Comparison of ENCODE assay signal across 8 cellular contexts in the genomic region with DNA sequence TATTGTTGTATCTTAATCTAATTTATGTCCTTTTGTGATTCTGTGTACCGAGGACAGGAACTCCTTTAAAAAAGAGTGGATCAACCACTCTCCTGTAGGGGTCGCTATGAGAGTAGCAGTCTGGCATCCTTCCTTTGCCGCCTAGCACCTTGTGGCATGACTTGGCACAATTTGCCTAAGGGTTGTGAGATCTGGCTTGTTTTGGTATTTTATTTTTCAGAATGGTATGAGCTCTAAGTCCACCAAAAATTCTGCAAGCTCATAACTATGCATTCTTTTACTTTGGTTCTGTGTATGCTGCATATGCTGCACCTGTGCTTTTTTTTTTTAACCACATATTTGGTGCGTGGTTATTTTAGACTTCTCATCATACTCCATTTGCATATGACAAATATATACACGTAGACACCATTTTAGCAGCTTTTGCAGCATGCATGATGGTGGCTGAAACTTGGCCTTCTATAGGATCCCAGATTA.
DNase-seq lines count a peak whose midpoint lies in the region; ATAC-seq, FAIRE-seq and TF ChIP-seq lines count a peak whose summit lies in the region.

No MANE protein-coding gene starts in this region.

- H3K9me3 ChIP-seq in H1 (ENCODE audit: insufficient read depth in 2 of 2, low read depth in 1 of 2, low read length in 1 of 2) (0 out of 4 replicates have a peak, but pooled peaks cover under 1 to 4% of the 10 kb centered on the region in 2 experiments), tibial nerve (no peaks in the 10 kb centered on the region)

- H3K27me3 Mint-ChIP-seq in activated T-cell treated with anti-CD3 and anti-CD28 coated beads, Interleukin-2, amount 50 U/mL, for 4 hours (ENCODE audit: low read depth), result peaks cover 2% of the 10 kb centered on the region

- peaks cover 2% of the 10 kb centered on the region for H3K4me1 Mint-ChIP-seq in activated T-cell treated with anti-CD3 and anti-CD28 coated beads, Interleukin-2, amount 50 U/mL, for 4 hours (ENCODE audit: low read depth)

- no peaks in the 10 kb centered on the region for H3K9me3 Mint-ChIP-seq in activated T-cell treated with anti-CD3 and anti-CD28 coated beads, Interleukin-2, amount 50 U/mL, for 4 hours

- no peaks in the 10 kb centered on the region for H3K36me3 Mint-ChIP-seq in activated T-cell treated with anti-CD3 and anti-CD28 coated beads, Interleukin-2, amount 50 U/mL, for 4 hours (ENCODE audit: insufficient read depth)

- H3K4me1 ChIP-seq in H1 (replicated peaks in 1 of 4; ENCODE audit: control insufficient read depth in 3 of 4, insufficient read depth in 4 of 4, low read length in 3 of 4) (peaks cover 3 to 22% (median 13%) of the 10 kb centered on the region in 4 experiments), tibial nerve (peaks cover 0 to 24% (median 10%) of the 10 kb centered on the region in 4 donors)

- peak overlapping the region; percentile 59 for H2BK120ac ChIP-seq in H1 (replicated peaks; ENCODE audit: low read depth, low read length)

- H3K4me2 ChIP-seq in H1 (ENCODE audit: insufficient read depth in 1 of 2, low read depth in 2 of 2, low read length in 2 of 2), result no peak overlapping the region

- no peak overlapping the region for H4K8ac ChIP-seq in H1 (ENCODE audit: extremely low read depth, insufficient read depth, low read length)

- no peak for TF ChIP-seq EP300 in H1 (IDR thresholded peaks at IDR 0.05; ENCODE audit: borderline replicate concordance in 1 of 2, low read depth in 2 of 2, low read length in 2 of 2)
- TF ChIP-seq EP300 in tibial nerve (IDR thresholded peaks at IDR 0.05), result no peak

- H3K4me3 ChIP-seq in H1 (ENCODE audit: extremely low read depth in 1 of 4, insufficient read depth in 2 of 4, low read depth in 3 of 4, low read length in 4 of 4) (no peak overlapping the region), tibial nerve (peak overlapping the region in 1 of 4 donors; percentile 10)

- CTCF ChIA-PET in H1 (lab: Charles Lee; ENCODE audit: partially characterized antibody), result interaction anchor here (0.6 to 6.2 kb wide), 38 partner anchors 8 to 539 kb away, joined by 3 to 66 read pairs (median 5); no protein-coding TSS in a partner anchor

- H3K79me2 ChIP-seq in H1 (ENCODE audit: control insufficient read depth in 1 of 2, insufficient read depth in 2 of 2, low read length in 2 of 2), result no peaks in the 10 kb centered on the region

- H2BK15ac ChIP-seq in H1 (ENCODE audit: low read length), result no peak overlapping the region

- H3K4me3 Mint-ChIP-seq in activated T-cell treated with anti-CD3 and anti-CD28 coated beads, Interleukin-2, amount 50 U/mL, for 4 hours, result no peak overlapping the region

- H4K5ac ChIP-seq in H1 (ENCODE audit: insufficient read length, low read depth, low read length), result no peak overlapping the region

- TF ChIP-seq CTCF in C4-2B (conservative IDR thresholded peaks at IDR 0.05) (peak; percentile 53), H1 (IDR thresholded peaks at IDR 0.05; ENCODE audit: control extremely low read depth in 1 of 3, insufficient read depth in 1 of 3, low read depth in 1 of 3, low read length in 3 of 3) (peak; percentile 69 to 97 (median 89)), tibial nerve (IDR thresholded peaks at IDR 0.05) (peak in 2 of 5 experiments; percentile 7 to 52)

- no peaks in the 10 kb centered on the region; the same call in 1 of the 2 replicates for H3K23me2 ChIP-seq in H1 (ENCODE audit: low read depth, low read length)

- WGBS in H1 (ENCODE audit: extremely low coverage in 1 of 2, insufficient coverage in 1 of 2, insufficient read length in 1 of 2, insufficient replicate concordance in 2 of 2, low coverage in 1 of 2, low lambda C conversion rate in 2 of 2, missing lambda C conversion rate in 1 of 2), 2 experiments, result 25% methylated on average over 5 of the region's 5 CpGs; no CpG with 5 or more reads in 1 of the 2 experiments
- WGBS in tibial nerve, 2 donors, result 71 to 73% methylated on average over 5 of the region's 5 CpGs

- H2BK5ac ChIP-seq in H1 (ENCODE audit: low read depth, low read length), result no peak overlapping the region

- no peak overlapping the region for H3K56ac ChIP-seq in H1 (replicated peaks; ENCODE audit: insufficient read length, low read depth, low read length)

- POLR2A ChIA-PET in H1 (lab: Charles Lee; ENCODE audit: partially characterized antibody), result interaction anchor here (0.6 to 1.1 kb wide), 2 partner anchors 12 to 109 kb away, joined by 3 to 4 read pairs; no protein-coding TSS in a partner anchor

- no peak overlapping the region for H2AK5ac ChIP-seq in H1 (ENCODE audit: low read depth, low read length)

- H3K79me1 ChIP-seq in H1 (ENCODE audit: low read depth, low read length), result no peaks in the 10 kb centered on the region

- H3K9ac ChIP-seq in H1 (replicated peaks in 1 of 4; ENCODE audit: extremely low read depth in 1 of 4, low read depth in 3 of 4, low read length in 3 of 4), result no peak overlapping the region

- ATAC-seq in GM18909 (IDR thresholded peaks at IDR 0.05; ENCODE audit: poor library complexity, unreplicated experiment), result peak; percentile 73
- ATAC-seq in HG02981 (IDR thresholded peaks at IDR 0.05; ENCODE audit: unreplicated experiment), result peak; percentile 67
- ATAC-seq in activated T-cell treated with anti-CD3 and anti-CD28 coated beads, Interleukin-2, amount 50 U/mL, for 4 hours, result no peak

- no peaks in the 10 kb centered on the region for H4K20me1 ChIP-seq in H1 (replicated peaks in 1 of 2; ENCODE audit: control insufficient read depth in 1 of 2, insufficient read depth in 2 of 2, low read length in 2 of 2)

- no peak overlapping the region for H3K18ac ChIP-seq in H1 (ENCODE audit: extremely low read depth, low read length)

- DNase-seq in NCI-H460 (ENCODE audit: extremely low read depth, low read depth) (peak; percentile 22), H1 (ENCODE audit: low read depth in 1 of 2, low spot score in 2 of 2) (peak in 1 of 2 experiments; percentile 60), pons (ENCODE audit: low spot score) (peak; percentile 67), tibial nerve (ENCODE audit: low spot score in 2 of 2) (no peak)
- no peak for DNase-seq in activated T-cell treated with anti-CD3 and anti-CD28 coated beads, Interleukin-2, amount 50 U/mL, for 4 hours

- TF ChIP-seq RAD21 in H1 (IDR thresholded peaks at IDR 0.05 in 1 of 2, conservative IDR thresholded peaks at IDR 0.05 in 1 of 2; ENCODE audit: low read depth in 2 of 2, low read length in 2 of 2), result peak; percentile 87 to 89

- TF ChIP-seq POLR2A in H1 (IDR thresholded peaks at IDR 0.05; ENCODE audit: control extremely low read depth in 1 of 2, low read depth in 2 of 2, low read length in 2 of 2), result no peak
- no peak for TF ChIP-seq POLR2A in tibial nerve (IDR thresholded peaks at IDR 0.05)

- H4K91ac ChIP-seq in H1 (replicated peaks; ENCODE audit: insufficient read length, low read length), result no peak overlapping the region

- H3K27ac ChIP-seq in C4-2B (no peak overlapping the region; the same call in 1 of the 2 replicates), H1 (ENCODE audit: low read depth, low read length) (no peak overlapping the region), tibial nerve (no peak overlapping the region)

- no peak overlapping the region for H3K4ac ChIP-seq in H1 (replicated peaks; ENCODE audit: insufficient read length, low read depth, low read length)

- H2BK12ac ChIP-seq in H1 (ENCODE audit: low read depth, low read length), result no peak overlapping the region

- no peaks in the 10 kb centered on the region; a peak in 1 of 8 replicates for H3K36me3 ChIP-seq in H1 (ENCODE audit: control insufficient read depth in 2 of 4, insufficient read depth in 4 of 4, low read length in 3 of 4)
- H3K36me3 ChIP-seq in tibial nerve, result no peaks in the 10 kb centered on the region

- H2AFZ ChIP-seq in H1 (ENCODE audit: low read length), result no peak overlapping the region

- H3K27me3 ChIP-seq in H1 (replicated peaks in 1 of 4; ENCODE audit: control insufficient read depth in 3 of 4, extremely low read depth in 1 of 4, insufficient read depth in 3 of 4, low read length in 3 of 4), result no peaks in the 10 kb centered on the region
- no peaks in the 10 kb centered on the region for H3K27me3 ChIP-seq in tibial nerve

- FAIRE-seq in H1 (lab: Jason Lieb, UNC), result peak; percentile 97

- 0 out of 2 replicates have a peak overlapping the region, but pooled peaks have one; percentile 1 for H2BK20ac ChIP-seq in H1 (ENCODE audit: low read length)

- H3K14ac ChIP-seq in H1 (ENCODE audit: insufficient read length), result no peak overlapping the region

- no peak overlapping the region for H3K23ac ChIP-seq in H1 (ENCODE audit: insufficient read length)

TF ChIP-seq in H1, 55 proteins besides CTCF, POLR2A, EP300 and RAD21:
- TF ChIP-seq, protein P1, sequence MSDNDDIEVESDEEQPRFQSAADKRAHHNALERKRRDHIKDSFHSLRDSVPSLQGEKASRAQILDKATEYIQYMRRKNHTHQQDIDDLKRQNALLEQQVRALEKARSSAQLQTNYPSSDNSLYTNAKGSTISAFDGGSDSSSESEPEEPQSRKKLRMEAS (IDR thresholded peaks at IDR 0.05), result peak; percentile 72
- no peak for TF ChIP-seq SP4 (IDR thresholded peaks at IDR 0.05; ENCODE audit: low read length)
- TF ChIP-seq, protein P2, sequence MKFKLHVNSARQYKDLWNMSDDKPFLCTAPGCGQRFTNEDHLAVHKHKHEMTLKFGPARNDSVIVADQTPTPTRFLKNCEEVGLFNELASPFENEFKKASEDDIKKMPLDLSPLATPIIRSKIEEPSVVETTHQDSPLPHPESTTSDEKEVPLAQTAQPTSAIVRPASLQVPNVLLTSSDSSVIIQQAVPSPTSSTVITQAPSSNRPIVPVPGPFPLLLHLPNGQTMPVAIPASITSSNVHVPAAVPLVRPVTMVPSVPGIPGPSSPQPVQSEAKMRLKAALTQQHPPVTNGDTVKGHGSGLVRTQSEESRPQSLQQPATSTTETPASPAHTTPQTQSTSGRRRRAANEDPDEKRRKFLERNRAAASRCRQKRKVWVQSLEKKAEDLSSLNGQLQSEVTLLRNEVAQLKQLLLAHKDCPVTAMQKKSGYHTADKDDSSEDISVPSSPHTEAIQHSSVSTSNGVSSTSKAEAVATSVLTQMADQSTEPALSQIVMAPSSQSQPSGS (IDR thresholded peaks at IDR 0.05; ENCODE audit: low read length), result 0 out of 2 replicates have a peak, but pooled peaks have one; percentile 54
- peak; percentile 51; the same call in 1 of the 2 replicates for TF ChIP-seq JUND (IDR thresholded peaks at IDR 0.05; ENCODE audit: low read length)
- TF ChIP-seq, protein P3, sequence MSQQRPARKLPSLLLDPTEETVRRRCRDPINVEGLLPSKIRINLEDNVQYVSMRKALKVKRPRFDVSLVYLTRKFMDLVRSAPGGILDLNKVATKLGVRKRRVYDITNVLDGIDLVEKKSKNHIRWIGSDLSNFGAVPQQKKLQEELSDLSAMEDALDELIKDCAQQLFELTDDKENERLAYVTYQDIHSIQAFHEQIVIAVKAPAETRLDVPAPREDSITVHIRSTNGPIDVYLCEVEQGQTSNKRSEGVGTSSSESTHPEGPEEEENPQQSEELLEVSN (IDR thresholded peaks at IDR 0.05), result peak; percentile 74
- no peak for TF ChIP-seq CHD2 (IDR thresholded peaks at IDR 0.05; ENCODE audit: low read length)
- TF ChIP-seq BACH1 (IDR thresholded peaks at IDR 0.05; ENCODE audit: low read length), result peak; percentile 99
- TF ChIP-seq MAFK (IDR thresholded peaks at IDR 0.05; ENCODE audit: low read depth, low read length), result peak; percentile 96

Comparison
In these comparisons a context has a peak if more than half of its experiments do, and no peak if none do; other contexts are left out.
1. ATAC-seq: peak in GM18909 (single experiment) and HG02981 (single experiment); none in activated T-cell treated with anti-CD3 and anti-CD28 coated beads, Interleukin-2, amount 50 U/mL, for 4 hours (0 of 2).
2. DNase-seq: peak in NCI-H460 (single experiment) and pons (single experiment); none in tibial nerve (0 of 2) and activated T-cell treated with anti-CD3 and anti-CD28 coated beads, Interleukin-2, amount 50 U/mL, for 4 hours (single experiment).